9 cellular contexts compared by ENCODE assay signal in the genomic region with DNA sequence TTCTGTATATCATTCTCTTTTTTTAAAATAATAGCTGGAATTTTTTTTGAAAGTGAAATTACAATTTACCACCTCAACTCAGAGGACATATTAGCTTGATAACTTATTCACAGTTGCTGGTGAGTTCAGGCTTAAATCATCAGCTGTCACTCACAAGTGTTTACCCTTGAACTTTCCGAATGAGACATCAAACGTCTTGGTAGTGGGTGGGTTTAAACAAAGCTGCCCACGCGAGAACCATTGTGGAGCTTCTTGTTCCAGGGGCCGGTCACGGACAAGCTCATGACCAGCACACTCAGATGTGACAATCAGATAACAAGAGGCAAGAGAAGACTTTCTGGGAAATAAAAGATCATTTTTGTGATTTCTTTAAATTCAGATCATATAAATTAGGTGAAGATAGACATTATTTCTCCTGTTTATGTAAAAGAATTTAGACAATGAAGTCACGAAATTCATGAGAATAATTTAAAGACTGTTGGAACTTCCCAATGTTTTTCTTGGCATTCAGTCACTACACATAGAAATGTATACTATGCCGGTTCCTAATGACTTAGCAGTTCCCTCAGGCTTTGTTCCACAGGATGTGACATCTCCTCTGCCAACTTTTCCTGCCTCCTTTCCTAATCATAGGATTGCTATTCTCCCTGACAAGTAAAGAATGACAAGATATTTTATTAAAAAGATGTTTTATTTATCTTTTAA. TPM values are rescaled to one million over a fixed set of nuclear protein-coding genes. Genes with fewer than 3 reads are reported as not detected.
DNase-seq lines count a peak whose midpoint lies in the region; ATAC-seq and TF ChIP-seq lines count a peak whose summit lies in the region.
"Had no signal": no experiment of that assay in that cellular context is flagged by ENCODE, and none has a peak within 500 bp of the region (broad histone marks: within the 10 kb centered on the region; RNA-seq: fewer than 3 reads in every experiment).

No MANE protein-coding gene starts in this region.

- ATAC-seq in GM19035 (IDR thresholded peaks at IDR 0.05; ENCODE audit: unreplicated experiment) (peak; percentile 32), right lobe of liver (peak in 3 of 4 donors; percentile 4 to 36 (median 5)), aorta (ENCODE audit: low FRiP score) (no peak), body of pancreas (no peak)

- TF ChIP-seq CTCF in brain (conservative IDR thresholded peaks at IDR 0.05) (no peak), right lobe of liver (IDR thresholded peaks at IDR 0.05) (no peak), body of pancreas (IDR thresholded peaks at IDR 0.05) (no peak)

- peaks cover 2% of the 10 kb centered on the region for H3K27me3 Mint-ChIP-seq in brain

- H3K9me3 ChIP-seq in right lobe of liver (no peaks in the 10 kb centered on the region), aorta (ENCODE audit: control insufficient read depth, low read length) (no peaks in the 10 kb centered on the region), body of pancreas (no peaks in the 10 kb centered on the region)

- peaks cover 0 to 2% (median 0%) of the 10 kb centered on the region in 5 experiments for H3K9me3 Mint-ChIP-seq in brain

- peak overlapping the region in 2 of 3 donors; percentile 3 to 13 for H3K27ac ChIP-seq in right lobe of liver
- no peak overlapping the region for H3K27ac ChIP-seq in aorta (ENCODE audit: low read depth in 1 of 2, low read length in 2 of 2)
- H3K27ac ChIP-seq in body of pancreas = peak overlapping the region in 1 of 4 donors; percentile 15
- H3K27ac ChIP-seq: HL-60 had no signal

- TF ChIP-seq POLR2A in right lobe of liver (IDR thresholded peaks at IDR 0.05) (no peak), body of pancreas (IDR thresholded peaks at IDR 0.05) (no peak)

- H3K4me3 ChIP-seq in right lobe of liver = peak overlapping the region in 2 of 3 donors; percentile 6 to 16
- H3K4me3 ChIP-seq in aorta (ENCODE audit: low read length in 2 of 2) = peak overlapping the region; percentile 30 to 46
- no peak overlapping the region for H3K4me3 ChIP-seq in body of pancreas

- intact Hi-C loops in right lobe of liver (cut with DNase I) (loop anchor here in 1 of 2 donors (10.0 kb wide), 1 partner anchor 614 kb away; no protein-coding TSS in a partner anchor), aorta (cut with DNase I) (loop anchor here (2.0 to 10.0 kb wide), 5 partner anchors 167 to 617 kb away; a partner anchor contains a TSS), body of pancreas (cut with DNase I) (no loop called here)

- no peaks in the 10 kb centered on the region for H3K36me3 Mint-ChIP-seq in brain

- peak overlapping the region in 4 of 5 experiments; percentile 59 to 74 (median 64) for H3K4me3 Mint-ChIP-seq in brain

- H3K4me1 Mint-ChIP-seq in brain = peaks cover 62% of the 10 kb centered on the region

- DNase-seq in AG08396 (ENCODE audit: low spot score) (peak; percentile 28), HT1080 (ENCODE audit: low read depth) (peak; percentile 87), right lobe of liver (no peak), aorta (no peak), body of pancreas (no peak)
- no peak for DNase-seq in activated CD8-positive, alpha-beta memory T cell treated with anti-CD3 and anti-CD28 coated beads, Interleukin-2, amount 50 U/mL, for 48 hours

- WGBS in right lobe of liver (ENCODE audit: insufficient coverage, low coverage, low lambda C conversion rate, missing lambda C conversion rate) = 11% methylated on average over 8 of the region's 8 CpGs
- 3 to 5% methylated on average over 8 of the region's 8 CpGs for WGBS in aorta, 2 donors
- WGBS in body of pancreas, 2 donors = 28 to 34% methylated on average over 8 of the region's 8 CpGs

- H3K27me3 ChIP-seq in right lobe of liver = no peaks in the 10 kb centered on the region
- no peaks in the 10 kb centered on the region for H3K27me3 ChIP-seq in aorta (ENCODE audit: control insufficient read depth in 1 of 2, insufficient read depth in 2 of 2, low read length in 1 of 2)
- no peaks in the 10 kb centered on the region for H3K27me3 ChIP-seq in body of pancreas

- H3K27ac Mint-ChIP-seq in brain = peak overlapping the region; percentile 53 to 95 (median 54)

- H3K4me1 ChIP-seq in right lobe of liver (peaks cover 0 to 20% (median 7%) of the 10 kb centered on the region in 4 donors), aorta (ENCODE audit: control insufficient read depth in 1 of 2, insufficient read depth in 2 of 2, low read length in 2 of 2) (peaks cover 0 to 5% of the 10 kb centered on the region in 2 donors), body of pancreas (peaks cover 32% of the 10 kb centered on the region)

- no peaks in the 10 kb centered on the region for H3K36me3 ChIP-seq in right lobe of liver
- no peaks in the 10 kb centered on the region for H3K36me3 ChIP-seq in aorta (ENCODE audit: control insufficient read depth in 1 of 2, insufficient read depth in 2 of 2, low read length in 1 of 2)
- no peaks in the 10 kb centered on the region for H3K36me3 ChIP-seq in body of pancreas (replicated peaks in 1 of 2; ENCODE audit: insufficient read depth in 1 of 2, low read depth in 2 of 2)

RNA-seq across cellular contexts. Expression of a gene that starts 29.3 kb away (rescaled TPM):
- total RNA-seq in HT1080 (2014; rRNA removed; shearing (Covaris generic)) = 10.5 and 12.1 TPM in 2 replicates
- polyA plus RNA-seq in HT1080 (2015; cell fraction: cytosol; rRNA removed) = 11.4 and 12.9 TPM in 2 replicates
- 30.4 and 33.7 TPM in 2 replicates for polyA plus RNA-seq in HT1080 (2015; cell fraction: nucleus; rRNA removed)
- polyA plus RNA-seq in brain (ENCODE audit: insufficient read depth, low read depth, low replicate concordance) (16.5 TPM), aorta (10 to 100 TPM in 1 of 2 donors, 1 to 10 TPM in 1; 8.4 to 20.5 TPM)
- total RNA-seq in right lobe of liver (10 to 100 TPM; 47.5 to 70.3 (median 54.5) TPM), aorta (10 to 100 TPM; 11.7 to 17.6 TPM), body of pancreas (10 to 100 TPM in 1 of 2 donors, 1 to 10 TPM in 1; 8.2 to 24.4 TPM)

RNA-seq across cellular contexts. Expression of a gene that starts 29.4 kb away (rescaled TPM):
- 22.2 and 28.0 TPM in 2 replicates for total RNA-seq in HT1080 (2014; rRNA removed; shearing (Covaris generic))
- 25.8 and 30.4 TPM in 2 replicates for polyA plus RNA-seq in HT1080 (2015; cell fraction: cytosol; rRNA removed)
- 38.6 and 41.2 TPM in 2 replicates for polyA plus RNA-seq in HT1080 (2015; cell fraction: nucleus; rRNA removed)
- polyA plus RNA-seq in brain (ENCODE audit: insufficient read depth, low read depth, low replicate concordance) = 10.7 TPM
- 10 to 100 TPM; 28.9 to 37.4 (median 32.9) TPM for total RNA-seq in right lobe of liver
- total RNA-seq in aorta = 10 to 100 TPM; 20.6 to 27.1 TPM
- 10 to 100 TPM; 13.3 to 26.0 TPM for polyA plus RNA-seq in aorta
- total RNA-seq in body of pancreas = 10 to 100 TPM; 12.5 to 19.5 TPM

Comparison
In these comparisons a context has a peak if more than half of its experiments do, and no peak if none do; other contexts are left out.
1. DNase-seq: peak in AG08396 (single experiment) and HT1080 (single experiment); none in right lobe of liver (0 of 3), aorta (0 of 2), activated CD8-positive, alpha-beta memory T cell treated with anti-CD3 and anti-CD28 coated beads, Interleukin-2, amount 50 U/mL, for 48 hours (single experiment) and body of pancreas (0 of 4).
2. ATAC-seq: peak in GM19035 (single experiment) and right lobe of liver (3 of 4); none in aorta (single experiment) and body of pancreas (single experiment).
3. H3K27ac ChIP-seq: peak in right lobe of liver (2 of 3); none in aorta (0 of 2).
4. H3K4me3 ChIP-seq: peak in right lobe of liver (2 of 3) and aorta (2 of 2); none in body of pancreas (0 of 2).